1 cellular context compared by ENCODE assay signal in the genomic region with DNA sequence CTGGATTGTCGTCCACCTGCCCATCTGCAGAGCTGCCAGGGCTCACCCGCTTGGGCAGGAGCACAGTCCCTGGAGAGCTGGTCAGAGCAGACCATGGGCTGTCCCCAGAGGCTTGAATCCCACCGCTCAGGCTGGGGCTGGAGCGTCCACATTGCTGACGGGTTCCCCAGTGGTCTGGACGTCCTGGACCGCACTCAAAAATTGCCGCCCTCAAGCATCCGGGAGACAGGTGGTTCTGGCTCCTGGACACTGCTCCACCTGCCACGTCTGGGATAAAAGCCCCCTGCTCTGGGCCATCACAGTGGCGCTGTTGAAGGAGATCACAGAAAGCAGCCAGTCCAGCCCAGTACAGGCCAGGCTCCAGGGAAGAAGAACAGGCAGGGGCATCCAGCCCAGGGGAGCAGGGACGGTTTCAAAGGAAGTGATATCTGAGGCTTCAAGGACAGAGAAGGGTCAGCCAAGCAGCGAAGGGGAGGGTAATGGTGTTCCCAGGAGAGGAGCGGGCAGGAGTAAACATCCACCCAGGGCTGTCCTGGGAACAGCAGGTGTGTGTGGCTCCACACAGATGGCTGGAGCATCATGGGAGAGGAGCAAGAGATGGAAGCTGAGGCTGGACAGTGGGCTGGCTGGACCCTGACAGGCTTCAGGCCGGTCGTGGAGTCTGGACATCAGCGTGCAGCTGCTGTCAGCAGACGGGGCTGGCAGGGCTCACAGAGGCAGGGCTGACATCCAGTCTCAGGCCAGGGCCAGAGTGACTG.
TF ChIP-seq lines count a peak whose summit lies in the region.

No MANE protein-coding gene starts in this region.

TF ChIP-seq in HepG2, 621 proteins besides CTCF, POLR2A, EP300 and RAD21 (continues in another document):
- TF ChIP-seq ZNF761 (CRISPR knock-in tag; conservative IDR thresholded peaks at IDR 0.05) (0 out of 2 replicates have a peak, but pooled peaks have one; percentile 18), KMT2A (CRISPR knock-in tag; IDR thresholded peaks at IDR 0.05) (0 out of 2 replicates have a peak, but pooled peaks have one; percentile 15), PAWR (CRISPR knock-in tag; IDR thresholded peaks at IDR 0.05; ENCODE audit: borderline replicate concordance) (no peak), PHF8 (CRISPR knock-in tag; IDR thresholded peaks at IDR 0.05) (0 out of 2 replicates have a peak, but pooled peaks have one; percentile 2), ZNF616 (CRISPR knock-in tag; IDR thresholded peaks at IDR 0.05; ENCODE audit: low read depth) (peak; percentile 2; the same call in 1 of the 2 replicates), MED1 (CRISPR knock-in tag; IDR thresholded peaks at IDR 0.05) (0 out of 2 replicates have a peak, but pooled peaks have one; percentile 5), ZNF501 (CRISPR knock-in tag; IDR thresholded peaks at IDR 0.05) (no peak), PITX1 (CRISPR knock-in tag; IDR thresholded peaks at IDR 0.05) (0 out of 2 replicates have a peak, but pooled peaks have one; percentile 50), KDM5A (IDR thresholded peaks at IDR 0.05; ENCODE audit: borderline replicate concordance, low read length) (no peak), FOXA1 (IDR thresholded peaks at IDR 0.05) (no peak), FOXA1 (CRISPR knock-in tag; IDR thresholded peaks at IDR 0.05) (0 out of 2 replicates have a peak, but pooled peaks have one; percentile 20), ZBTB20 (CRISPR knock-in tag; IDR thresholded peaks at IDR 0.05; ENCODE audit: borderline replicate concordance, low read depth) (0 out of 2 replicates have a peak, but pooled peaks have one; percentile 49), TCF12 (IDR thresholded peaks at IDR 0.05) (no peak), TCF12 (CRISPR knock-in tag; IDR thresholded peaks at IDR 0.05) (0 out of 2 replicates have a peak, but pooled peaks have one; percentile 12), WIZ (CRISPR knock-in tag; IDR thresholded peaks at IDR 0.05) (0 out of 2 replicates have a peak, but pooled peaks have one; percentile 4), ZNF768 (CRISPR knock-in tag; IDR thresholded peaks at IDR 0.05) (no peak), NFIB (CRISPR knock-in tag; IDR thresholded peaks at IDR 0.05; ENCODE audit: borderline replicate concordance) (no peak), ATF7-NPFF (CRISPR knock-in tag; IDR thresholded peaks at IDR 0.05; ENCODE audit: low read depth) (0 out of 2 replicates have a peak, but pooled peaks have one; percentile 29), IKZF1 (IDR thresholded peaks at IDR 0.05) (no peak), ZNF766 (CRISPR knock-in tag; IDR thresholded peaks at IDR 0.05; ENCODE audit: borderline replicate concordance) (0 out of 2 replicates have a peak, but pooled peaks have one; percentile 11), ZNF143 (CRISPR knock-in tag; IDR thresholded peaks at IDR 0.05) (peak; percentile 65), NRL (CRISPR knock-in tag; IDR thresholded peaks at IDR 0.05; ENCODE audit: borderline replicate concordance) (peak; percentile 66; the same call in 1 of the 2 replicates), ZNF24 (IDR thresholded peaks at IDR 0.05) (no peak)
- TF ChIP-seq, protein P1, sequence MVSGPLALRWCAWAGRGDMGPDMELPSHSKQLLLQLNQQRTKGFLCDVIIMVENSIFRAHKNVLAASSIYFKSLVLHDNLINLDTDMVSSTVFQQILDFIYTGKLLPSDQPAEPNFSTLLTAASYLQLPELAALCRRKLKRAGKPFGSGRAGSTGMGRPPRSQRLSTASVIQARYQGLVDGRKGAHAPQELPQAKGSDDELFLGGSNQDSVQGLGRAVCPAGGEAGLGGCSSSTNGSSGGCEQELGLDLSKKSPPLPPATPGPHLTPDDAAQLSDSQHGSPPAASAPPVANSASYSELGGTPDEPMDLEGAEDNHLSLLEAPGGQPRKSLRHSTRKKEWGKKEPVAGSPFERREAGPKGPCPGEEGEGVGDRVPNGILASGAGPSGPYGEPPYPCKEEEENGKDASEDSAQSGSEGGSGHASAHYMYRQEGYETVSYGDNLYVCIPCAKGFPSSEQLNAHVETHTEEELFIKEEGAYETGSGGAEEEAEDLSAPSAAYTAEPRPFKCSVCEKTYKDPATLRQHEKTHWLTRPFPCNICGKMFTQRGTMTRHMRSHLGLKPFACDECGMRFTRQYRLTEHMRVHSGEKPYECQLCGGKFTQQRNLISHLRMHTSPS (CRISPR knock-in tag; IDR thresholded peaks at IDR 0.05; ENCODE audit: low read depth): 0 out of 2 replicates have a peak, but pooled peaks have one; percentile 10
- TF ChIP-seq, protein P2, sequence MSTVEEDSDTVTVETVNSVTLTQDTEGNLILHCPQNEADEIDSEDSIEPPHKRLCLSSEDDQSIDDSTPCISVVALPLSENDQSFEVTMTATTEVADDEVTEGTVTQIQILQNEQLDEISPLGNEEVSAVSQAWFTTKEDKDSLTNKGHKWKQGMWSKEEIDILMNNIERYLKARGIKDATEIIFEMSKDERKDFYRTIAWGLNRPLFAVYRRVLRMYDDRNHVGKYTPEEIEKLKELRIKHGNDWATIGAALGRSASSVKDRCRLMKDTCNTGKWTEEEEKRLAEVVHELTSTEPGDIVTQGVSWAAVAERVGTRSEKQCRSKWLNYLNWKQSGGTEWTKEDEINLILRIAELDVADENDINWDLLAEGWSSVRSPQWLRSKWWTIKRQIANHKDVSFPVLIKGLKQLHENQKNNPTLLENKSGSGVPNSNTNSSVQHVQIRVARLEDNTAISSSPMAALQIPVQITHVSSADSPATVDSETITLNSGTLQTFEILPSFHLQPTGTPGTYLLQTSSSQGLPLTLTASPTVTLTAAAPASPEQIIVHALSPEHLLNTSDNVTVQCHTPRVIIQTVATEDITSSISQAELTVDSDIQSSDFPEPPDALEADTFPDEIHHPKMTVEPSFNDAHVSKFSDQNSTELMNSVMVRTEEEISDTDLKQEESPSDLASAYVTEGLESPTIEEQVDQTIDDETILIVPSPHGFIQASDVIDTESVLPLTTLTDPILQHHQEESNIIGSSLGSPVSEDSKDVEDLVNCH (CRISPR knock-in tag; IDR thresholded peaks at IDR 0.05): no peak
- TF ChIP-seq, protein P3, sequence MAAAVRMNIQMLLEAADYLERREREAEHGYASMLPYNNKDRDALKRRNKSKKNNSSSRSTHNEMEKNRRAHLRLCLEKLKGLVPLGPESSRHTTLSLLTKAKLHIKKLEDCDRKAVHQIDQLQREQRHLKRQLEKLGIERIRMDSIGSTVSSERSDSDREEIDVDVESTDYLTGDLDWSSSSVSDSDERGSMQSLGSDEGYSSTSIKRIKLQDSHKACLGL (CRISPR knock-in tag; IDR thresholded peaks at IDR 0.05): peak; percentile 65
- TF ChIP-seq, protein P4, sequence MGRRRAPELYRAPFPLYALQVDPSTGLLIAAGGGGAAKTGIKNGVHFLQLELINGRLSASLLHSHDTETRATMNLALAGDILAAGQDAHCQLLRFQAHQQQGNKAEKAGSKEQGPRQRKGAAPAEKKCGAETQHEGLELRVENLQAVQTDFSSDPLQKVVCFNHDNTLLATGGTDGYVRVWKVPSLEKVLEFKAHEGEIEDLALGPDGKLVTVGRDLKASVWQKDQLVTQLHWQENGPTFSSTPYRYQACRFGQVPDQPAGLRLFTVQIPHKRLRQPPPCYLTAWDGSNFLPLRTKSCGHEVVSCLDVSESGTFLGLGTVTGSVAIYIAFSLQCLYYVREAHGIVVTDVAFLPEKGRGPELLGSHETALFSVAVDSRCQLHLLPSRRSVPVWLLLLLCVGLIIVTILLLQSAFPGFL (CRISPR knock-in tag; IDR thresholded peaks at IDR 0.05): 0 out of 2 replicates have a peak, but pooled peaks have one; percentile 55
- TF ChIP-seq, protein P5, sequence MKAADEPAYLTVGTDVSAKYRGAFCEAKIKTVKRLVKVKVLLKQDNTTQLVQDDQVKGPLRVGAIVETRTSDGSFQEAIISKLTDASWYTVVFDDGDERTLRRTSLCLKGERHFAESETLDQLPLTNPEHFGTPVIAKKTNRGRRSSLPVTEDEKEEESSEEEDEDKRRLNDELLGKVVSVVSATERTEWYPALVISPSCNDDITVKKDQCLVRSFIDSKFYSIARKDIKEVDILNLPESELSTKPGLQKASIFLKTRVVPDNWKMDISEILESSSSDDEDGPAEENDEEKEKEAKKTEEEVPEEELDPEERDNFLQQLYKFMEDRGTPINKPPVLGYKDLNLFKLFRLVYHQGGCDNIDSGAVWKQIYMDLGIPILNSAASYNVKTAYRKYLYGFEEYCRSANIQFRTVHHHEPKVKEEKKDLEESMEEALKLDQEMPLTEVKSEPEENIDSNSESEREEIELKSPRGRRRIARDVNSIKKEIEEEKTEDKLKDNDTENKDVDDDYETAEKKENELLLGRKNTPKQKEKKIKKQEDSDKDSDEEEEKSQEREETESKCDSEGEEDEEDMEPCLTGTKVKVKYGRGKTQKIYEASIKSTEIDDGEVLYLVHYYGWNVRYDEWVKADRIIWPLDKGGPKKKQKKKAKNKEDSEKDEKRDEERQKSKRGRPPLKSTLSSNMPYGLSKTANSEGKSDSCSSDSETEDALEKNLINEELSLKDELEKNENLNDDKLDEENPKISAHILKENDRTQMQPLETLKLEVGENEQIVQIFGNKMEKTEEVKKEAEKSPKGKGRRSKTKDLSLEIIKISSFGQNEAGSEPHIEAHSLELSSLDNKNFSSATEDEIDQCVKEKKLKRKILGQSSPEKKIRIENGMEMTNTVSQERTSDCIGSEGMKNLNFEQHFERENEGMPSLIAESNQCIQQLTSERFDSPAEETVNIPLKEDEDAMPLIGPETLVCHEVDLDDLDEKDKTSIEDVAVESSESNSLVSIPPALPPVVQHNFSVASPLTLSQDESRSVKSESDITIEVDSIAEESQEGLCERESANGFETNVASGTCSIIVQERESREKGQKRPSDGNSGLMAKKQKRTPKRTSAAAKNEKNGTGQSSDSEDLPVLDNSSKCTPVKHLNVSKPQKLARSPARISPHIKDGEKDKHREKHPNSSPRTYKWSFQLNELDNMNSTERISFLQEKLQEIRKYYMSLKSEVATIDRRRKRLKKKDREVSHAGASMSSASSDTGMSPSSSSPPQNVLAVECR (CRISPR knock-in tag; IDR thresholded peaks at IDR 0.05; ENCODE audit: borderline replicate concordance): 0 out of 2 replicates have a peak, but pooled peaks have one; percentile 3
- TF ChIP-seq, protein P6, sequence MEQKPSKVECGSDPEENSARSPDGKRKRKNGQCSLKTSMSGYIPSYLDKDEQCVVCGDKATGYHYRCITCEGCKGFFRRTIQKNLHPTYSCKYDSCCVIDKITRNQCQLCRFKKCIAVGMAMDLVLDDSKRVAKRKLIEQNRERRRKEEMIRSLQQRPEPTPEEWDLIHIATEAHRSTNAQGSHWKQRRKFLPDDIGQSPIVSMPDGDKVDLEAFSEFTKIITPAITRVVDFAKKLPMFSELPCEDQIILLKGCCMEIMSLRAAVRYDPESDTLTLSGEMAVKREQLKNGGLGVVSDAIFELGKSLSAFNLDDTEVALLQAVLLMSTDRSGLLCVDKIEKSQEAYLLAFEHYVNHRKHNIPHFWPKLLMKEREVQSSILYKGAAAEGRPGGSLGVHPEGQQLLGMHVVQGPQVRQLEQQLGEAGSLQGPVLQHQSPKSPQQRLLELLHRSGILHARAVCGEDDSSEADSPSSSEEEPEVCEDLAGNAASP (CRISPR knock-in tag; IDR thresholded peaks at IDR 0.05; ENCODE audit: borderline replicate concordance): no peak
- TF ChIP-seq, protein P7, sequence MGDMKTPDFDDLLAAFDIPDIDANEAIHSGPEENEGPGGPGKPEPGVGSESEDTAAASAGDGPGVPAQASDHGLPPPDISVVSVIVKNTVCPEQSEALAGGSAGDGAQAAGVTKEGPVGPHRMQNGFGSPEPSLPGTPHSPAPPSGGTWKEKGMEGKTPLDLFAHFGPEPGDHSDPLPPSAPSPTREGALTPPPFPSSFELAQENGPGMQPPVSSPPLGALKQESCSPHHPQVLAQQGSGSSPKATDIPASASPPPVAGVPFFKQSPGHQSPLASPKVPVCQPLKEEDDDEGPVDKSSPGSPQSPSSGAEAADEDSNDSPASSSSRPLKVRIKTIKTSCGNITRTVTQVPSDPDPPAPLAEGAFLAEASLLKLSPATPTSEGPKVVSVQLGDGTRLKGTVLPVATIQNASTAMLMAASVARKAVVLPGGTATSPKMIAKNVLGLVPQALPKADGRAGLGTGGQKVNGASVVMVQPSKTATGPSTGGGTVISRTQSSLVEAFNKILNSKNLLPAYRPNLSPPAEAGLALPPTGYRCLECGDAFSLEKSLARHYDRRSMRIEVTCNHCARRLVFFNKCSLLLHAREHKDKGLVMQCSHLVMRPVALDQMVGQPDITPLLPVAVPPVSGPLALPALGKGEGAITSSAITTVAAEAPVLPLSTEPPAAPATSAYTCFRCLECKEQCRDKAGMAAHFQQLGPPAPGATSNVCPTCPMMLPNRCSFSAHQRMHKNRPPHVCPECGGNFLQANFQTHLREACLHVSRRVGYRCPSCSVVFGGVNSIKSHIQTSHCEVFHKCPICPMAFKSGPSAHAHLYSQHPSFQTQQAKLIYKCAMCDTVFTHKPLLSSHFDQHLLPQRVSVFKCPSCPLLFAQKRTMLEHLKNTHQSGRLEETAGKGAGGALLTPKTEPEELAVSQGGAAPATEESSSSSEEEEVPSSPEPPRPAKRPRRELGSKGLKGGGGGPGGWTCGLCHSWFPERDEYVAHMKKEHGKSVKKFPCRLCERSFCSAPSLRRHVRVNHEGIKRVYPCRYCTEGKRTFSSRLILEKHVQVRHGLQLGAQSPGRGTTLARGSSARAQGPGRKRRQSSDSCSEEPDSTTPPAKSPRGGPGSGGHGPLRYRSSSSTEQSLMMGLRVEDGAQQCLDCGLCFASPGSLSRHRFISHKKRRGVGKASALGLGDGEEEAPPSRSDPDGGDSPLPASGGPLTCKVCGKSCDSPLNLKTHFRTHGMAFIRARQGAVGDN (CRISPR knock-in tag; IDR thresholded peaks at IDR 0.05): peak; percentile 9; the same call in 1 of the 2 replicates
- TF ChIP-seq, protein P8, sequence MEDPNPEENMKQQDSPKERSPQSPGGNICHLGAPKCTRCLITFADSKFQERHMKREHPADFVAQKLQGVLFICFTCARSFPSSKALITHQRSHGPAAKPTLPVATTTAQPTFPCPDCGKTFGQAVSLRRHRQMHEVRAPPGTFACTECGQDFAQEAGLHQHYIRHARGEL (CRISPR knock-in tag; IDR thresholded peaks at IDR 0.05): 0 out of 2 replicates have a peak, but pooled peaks have one; percentile 88
- TF ChIP-seq, protein P9, sequence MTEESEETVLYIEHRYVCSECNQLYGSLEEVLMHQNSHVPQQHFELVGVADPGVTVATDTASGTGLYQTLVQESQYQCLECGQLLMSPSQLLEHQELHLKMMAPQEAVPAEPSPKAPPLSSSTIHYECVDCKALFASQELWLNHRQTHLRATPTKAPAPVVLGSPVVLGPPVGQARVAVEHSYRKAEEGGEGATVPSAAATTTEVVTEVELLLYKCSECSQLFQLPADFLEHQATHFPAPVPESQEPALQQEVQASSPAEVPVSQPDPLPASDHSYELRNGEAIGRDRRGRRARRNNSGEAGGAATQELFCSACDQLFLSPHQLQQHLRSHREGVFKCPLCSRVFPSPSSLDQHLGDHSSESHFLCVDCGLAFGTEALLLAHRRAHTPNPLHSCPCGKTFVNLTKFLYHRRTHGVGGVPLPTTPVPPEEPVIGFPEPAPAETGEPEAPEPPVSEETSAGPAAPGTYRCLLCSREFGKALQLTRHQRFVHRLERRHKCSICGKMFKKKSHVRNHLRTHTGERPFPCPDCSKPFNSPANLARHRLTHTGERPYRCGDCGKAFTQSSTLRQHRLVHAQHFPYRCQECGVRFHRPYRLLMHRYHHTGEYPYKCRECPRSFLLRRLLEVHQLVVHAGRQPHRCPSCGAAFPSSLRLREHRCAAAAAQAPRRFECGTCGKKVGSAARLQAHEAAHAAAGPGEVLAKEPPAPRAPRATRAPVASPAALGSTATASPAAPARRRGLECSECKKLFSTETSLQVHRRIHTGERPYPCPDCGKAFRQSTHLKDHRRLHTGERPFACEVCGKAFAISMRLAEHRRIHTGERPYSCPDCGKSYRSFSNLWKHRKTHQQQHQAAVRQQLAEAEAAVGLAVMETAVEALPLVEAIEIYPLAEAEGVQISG (CRISPR knock-in tag; IDR thresholded peaks at IDR 0.05): peak; percentile 2; the same call in 1 of the 2 replicates
